In the genomic region with DNA sequence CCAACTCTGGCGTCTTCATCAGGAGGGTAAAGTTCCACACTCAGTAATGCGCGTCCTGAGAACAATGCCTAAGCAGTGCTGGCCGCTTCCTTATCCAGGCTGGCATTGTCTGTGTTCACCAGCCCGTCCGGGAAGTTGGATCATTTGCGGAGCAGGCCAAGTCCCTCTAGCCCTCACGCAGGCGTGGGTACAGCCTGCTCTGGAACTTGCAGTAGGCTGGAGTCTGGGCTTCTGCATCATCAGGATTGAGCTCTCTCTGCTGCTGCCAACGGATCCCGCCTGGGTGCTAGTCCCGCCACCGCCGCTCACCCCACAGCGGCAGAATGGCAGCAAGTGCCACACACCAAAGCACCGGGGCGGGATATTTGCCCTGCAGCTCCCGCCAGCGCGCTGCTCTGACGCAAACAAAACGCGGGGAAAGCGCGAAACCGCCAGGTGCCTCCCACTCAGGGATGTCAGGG, we compare ENCODE assay signal across 13 cellular contexts. TPM values are rescaled to one million over a fixed set of nuclear protein-coding genes. Genes with fewer than 3 reads are reported as not detected.
DNase-seq lines count a peak whose midpoint lies in the region; ATAC-seq and TF ChIP-seq lines count a peak whose summit lies in the region.
"Had no signal": no experiment of that assay in that cellular context is flagged by ENCODE, and none has a peak within 500 bp of the region (broad histone marks: within the 10 kb centered on the region; RNA-seq: fewer than 3 reads in every experiment).

No MANE protein-coding gene starts in this region.

- peak overlapping the region in 44 of 59 donors; percentile 1 to 50 (median 26) for H3K4me3 ChIP-seq in dorsolateral prefrontal cortex
- no peak overlapping the region for H3K4me3 ChIP-seq in mucosa of descending colon
- H3K4me3 ChIP-seq in gastroesophageal sphincter: no peak overlapping the region
- H3K4me3 ChIP-seq: GM12878 had no signal

- TF ChIP-seq CTCF in dorsolateral prefrontal cortex (IDR thresholded peaks at IDR 0.05 in 54 of 56, conservative IDR thresholded peaks at IDR 0.05 in 2 of 56; ENCODE audit: low read depth in 1 of 56, partially characterized antibody in 56 of 56) (no peak), mucosa of descending colon (IDR thresholded peaks at IDR 0.05) (no peak), gastroesophageal sphincter (IDR thresholded peaks at IDR 0.05) (no peak)

- H3K27me3 ChIP-seq in dorsolateral prefrontal cortex (peaks cover 0 to 51% (median 13%) of the 10 kb centered on the region in 45 donors), gastroesophageal sphincter (peaks cover 33% of the 10 kb centered on the region)

- ATAC-seq in mucosa of descending colon (peak; percentile 52), HG02798 (IDR thresholded peaks at IDR 0.05; ENCODE audit: poor library complexity, unreplicated experiment) (no peak), gastroesophageal sphincter (no peak), HG03045 (IDR thresholded peaks at IDR 0.05; ENCODE audit: unreplicated experiment) (no peak)
- no peak for ATAC-seq in activated naive CD8-positive, alpha-beta T cell treated with anti-CD3 and anti-CD28 coated beads, Interleukin-2, amount 50 U/mL, for 24 hours
- ATAC-seq: GM12878, WTC11 had no signal

- no peaks in the 10 kb centered on the region for H3K4me1 ChIP-seq in mucosa of descending colon (ENCODE audit: low read depth)
- H3K4me1 ChIP-seq in gastroesophageal sphincter: no peaks in the 10 kb centered on the region

- H3K36me3 ChIP-seq in mucosa of descending colon (ENCODE audit: low read depth) (no peaks in the 10 kb centered on the region), gastroesophageal sphincter (no peaks in the 10 kb centered on the region)

- TF ChIP-seq EP300 in gastroesophageal sphincter (IDR thresholded peaks at IDR 0.05): no peak

- H3K9me3 Mint-ChIP-seq in activated naive CD8-positive, alpha-beta T cell treated with anti-CD3 and anti-CD28 coated beads, Interleukin-2, amount 50 U/mL, for 24 hours: peaks cover 5% of the 10 kb centered on the region

- H3K27ac ChIP-seq in dorsolateral prefrontal cortex (no peak overlapping the region), gastroesophageal sphincter (no peak overlapping the region)

- WGBS in gastroesophageal sphincter (ENCODE audit: low coverage in 1 of 2), 2 donors: 36 to 58% methylated on average over 5 to 6 of the region's 26 CpGs

- peaks cover 5% of the 10 kb centered on the region for H3K27me3 Mint-ChIP-seq in activated naive CD8-positive, alpha-beta T cell treated with anti-CD3 and anti-CD28 coated beads, Interleukin-2, amount 50 U/mL, for 24 hours

- DNase-seq in COLO668 (lab: John Stamatoyannopoulos, UW; ENCODE audit: unreplicated experiment) (peak; percentile 81), NCI-H1930 (lab: John Stamatoyannopoulos, UW) (peak; percentile 36 to 45), dorsolateral prefrontal cortex (peak in 5 of 10 donors; percentile 14 to 54 (median 36)), mucosa of descending colon (peak; percentile 5 to 47 (median 41))
- no peak for DNase-seq in activated naive CD8-positive, alpha-beta T cell treated with anti-CD3 and anti-CD28 coated beads, Interleukin-2, amount 50 U/mL, for 24 hours
- DNase-seq: NCI-H187; stimulated activated CD4-positive, alpha-beta T cell treated with anti-CD3 and anti-CD28 coated beads, Interleukin-2, amount 100 ng/mL, for 48 hours had no signal

- no peak overlapping the region for H3K27ac Mint-ChIP-seq in activated naive CD8-positive, alpha-beta T cell treated with anti-CD3 and anti-CD28 coated beads, Interleukin-2, amount 50 U/mL, for 24 hours
- H3K27ac Mint-ChIP-seq: WTC11 had no signal

- H3K4me1 Mint-ChIP-seq in activated naive CD8-positive, alpha-beta T cell treated with anti-CD3 and anti-CD28 coated beads, Interleukin-2, amount 50 U/mL, for 24 hours: no peaks in the 10 kb centered on the region

- H3K36me3 Mint-ChIP-seq in activated naive CD8-positive, alpha-beta T cell treated with anti-CD3 and anti-CD28 coated beads, Interleukin-2, amount 50 U/mL, for 24 hours (ENCODE audit: low read depth): no peaks in the 10 kb centered on the region

- no peak for TF ChIP-seq POLR2A in gastroesophageal sphincter (IDR thresholded peaks at IDR 0.05)

- H3K9me3 ChIP-seq in mucosa of descending colon (peaks cover 6% of the 10 kb centered on the region), gastroesophageal sphincter (peaks cover 0 to 15% (median 0%) of the 10 kb centered on the region in 3 donors)

- no peak overlapping the region for H3K4me3 Mint-ChIP-seq in activated naive CD8-positive, alpha-beta T cell treated with anti-CD3 and anti-CD28 coated beads, Interleukin-2, amount 50 U/mL, for 24 hours
- H3K4me3 Mint-ChIP-seq: WTC11 had no signal

- intact Hi-C loops in dorsolateral prefrontal cortex (cut with DNase I) (no loop called here), mucosa of descending colon (cut with DNase I, micrococcal nuclease) (no loop called here)

RNA-seq across cellular contexts. Expression of gene GLYATL1, which starts 29.0 kb away (rescaled TPM):
- 1 to 10 TPM in 21 of 120 experiments, under 1 TPM in 60, not detected in 39; 0.18 to 3.9 (median 0.76) TPM for total RNA-seq in dorsolateral prefrontal cortex
- under 1 TPM in 1 of 3 donors, not detected in 2; 0.19 TPM for total RNA-seq in mucosa of descending colon
- 1 to 10 TPM in 1 of 4 donors, not detected in 3; 3.9 TPM for total RNA-seq in gastroesophageal sphincter
- total RNA-seq: GM12878, pulmonary artery endothelial cell had no signal

Comparison
In these comparisons a context has a peak if more than half of its experiments do, and no peak if none do; other contexts are left out.
1. H3K4me3 ChIP-seq: peak in dorsolateral prefrontal cortex (44 of 59); none in mucosa of descending colon (single experiment) and gastroesophageal sphincter (0 of 2).